Comparison of ENCODE assay signal across 28 cellular contexts in genomic region chr1:72013161-72013560, GRCh38.
"Had no signal": no experiment of that assay in that cellular context is flagged by ENCODE, and none has a peak within 500 bp of the region (broad histone marks: within the 10 kb centered on the region; RNA-seq: fewer than 3 reads in every experiment).

No MANE protein-coding gene starts in this region.

- H3K9me3 ChIP-seq: gastroesophageal sphincter, prostate gland, right atrium auricular region, stomach, thyroid gland, vagina had no signal

- H3K4me1 ChIP-seq: prostate gland, stomach, thyroid gland, vagina had no signal

- H3K27me3 ChIP-seq: dorsolateral prefrontal cortex, gastroesophageal sphincter, neural progenitor cell, right atrium auricular region, stomach, thyroid gland, vagina had no signal

- H3K4me1 Mint-ChIP-seq: naive thymus-derived CD4-positive, alpha-beta T cell; stimulated activated effector memory CD8-positive, alpha-beta T cell treated with anti-CD3 and anti-CD28 coated beads, Interleukin-12 subunit alpha, Interleukin-12 subunit beta, amount 100 ng/mL, for 72 hours had no signal

- H3K9me3 Mint-ChIP-seq: nephron, neural progenitor cell had no signal

- ATAC-seq: esophagus mucosa; gastroesophageal sphincter; left lobe of liver; naive thymus-derived CD4-positive, alpha-beta T cell; sciatic nerve; stimulated activated effector memory CD8-positive, alpha-beta T cell treated with anti-CD3 and anti-CD28 coated beads, Interleukin-12 subunit alpha, Interleukin-12 subunit beta, amount 100 ng/mL, for 72 hours had no signal

- H3K4me3 Mint-ChIP-seq: immature natural killer cell; naive thymus-derived CD4-positive, alpha-beta T cell; nephron; neural progenitor cell; stimulated activated effector memory CD8-positive, alpha-beta T cell treated with anti-CD3 and anti-CD28 coated beads, Interleukin-12 subunit alpha, Interleukin-12 subunit beta, amount 100 ng/mL, for 72 hours had no signal

- H3K9ac ChIP-seq: neural progenitor cell had no signal

- H3K27ac ChIP-seq: dorsolateral prefrontal cortex, epithelial cell of prostate, gastroesophageal sphincter, neural progenitor cell, prostate gland, right atrium auricular region, stomach, thyroid gland, vagina had no signal

- H3K4me3 ChIP-seq: gastroesophageal sphincter, neural progenitor cell, prostate gland, right atrium auricular region, stomach, thyroid gland, vagina had no signal

- H2AFZ ChIP-seq: neural progenitor cell had no signal

- DNase-seq: dorsolateral prefrontal cortex; effector CD4-positive, alpha-beta T cell; foreskin fibroblast; glutamatergic neuron; hypothalamus; immature natural killer cell; kidney; mesenchymal stem cell; midbrain; naive thymus-derived CD4-positive, alpha-beta T cell; nucleus accumbens; stimulated activated CD4-positive, alpha-beta T cell treated with anti-CD3 and anti-CD28 coated beads, Interleukin-2, amount 100 ng/mL, for 24 hours; stimulated activated CD4-positive, alpha-beta T cell treated with anti-CD3 and anti-CD28 coated beads, Interleukin-4, amount 100 ng/mL, for 24 hours; stimulated activated naive CD4-positive, alpha-beta T cell treated with Interleukin-2 at 50 U/mL for 16 hours; stomach; thyroid gland; trophoblast cell had no signal

- H3K27me3 Mint-ChIP-seq: naive thymus-derived CD4-positive, alpha-beta T cell had no signal

- H3K36me3 ChIP-seq: gastroesophageal sphincter, neural progenitor cell, prostate gland, right atrium auricular region, stomach, thyroid gland, vagina had no signal

- H3K4me2 ChIP-seq: neural progenitor cell had no signal

- H3K27ac Mint-ChIP-seq: immature natural killer cell; naive thymus-derived CD4-positive, alpha-beta T cell; nephron; neural progenitor cell; stimulated activated effector memory CD8-positive, alpha-beta T cell treated with anti-CD3 and anti-CD28 coated beads, Interleukin-12 subunit alpha, Interleukin-12 subunit beta, amount 100 ng/mL, for 72 hours had no signal

- H3K36me3 Mint-ChIP-seq: immature natural killer cell; naive thymus-derived CD4-positive, alpha-beta T cell; neural progenitor cell; stimulated activated effector memory CD8-positive, alpha-beta T cell treated with anti-CD3 and anti-CD28 coated beads, Interleukin-12 subunit alpha, Interleukin-12 subunit beta, amount 100 ng/mL, for 72 hours had no signal
